18 cellular contexts compared by ENCODE assay signal in genomic region chr14:52458721-52459085, GRCh38.
DNase-seq lines count a peak whose midpoint lies in the region; TF ChIP-seq lines count a peak whose summit lies in the region.
"Had no signal": no experiment of that assay in that cellular context is flagged by ENCODE, and none has a peak within 500 bp of the region (broad histone marks: within the 10 kb centered on the region; RNA-seq: fewer than 3 reads in every experiment).

No MANE protein-coding gene starts in this region.

- H3K27ac ChIP-seq in GM23248, result peak overlapping the region; percentile 55; the same call in 1 of the 2 replicates
- H3K27ac ChIP-seq: dorsolateral prefrontal cortex, uterus had no signal

- intact Hi-C loops in posterior vena cava (cut with DNase I), result no loop called here

- no peaks in the 10 kb centered on the region for H4K20me1 ChIP-seq in GM23248 (ENCODE audit: insufficient read depth)

- in situ Hi-C loops in GM23248 (cut with MboI), result no loop called here
- in situ Hi-C loops in GM13977 (cut with MboI; ENCODE audit: low pct_unique_long_range_greater_than_20kb, low sequenced_read_pairs, unreplicated experiment), result no loop called here

- peaks cover 37% of the 10 kb centered on the region for H3F3A ChIP-seq in GM23248 (ENCODE audit: insufficient read depth)

- peak overlapping the region; percentile 66 for H3K4me2 ChIP-seq in GM23248 (ENCODE audit: unreplicated experiment)

- H3K4me1 ChIP-seq in GM23248 (ENCODE audit: insufficient read depth), result peaks cover 49% of the 10 kb centered on the region
- H3K4me1 ChIP-seq in adipocyte (ENCODE audit: control insufficient read depth, insufficient read depth, low read length), result peaks cover 46% of the 10 kb centered on the region
- H3K4me1 ChIP-seq: uterus had no signal

- peak; percentile 29 for DNase-seq in GM23248
- peak; percentile 64 for DNase-seq in adipocyte (ENCODE audit: low read depth)
- DNase-seq in fibroblast of peridontal ligament (ENCODE audit: extremely low read depth), result peak; percentile 68
- peak; percentile 8 for DNase-seq in renal cortical epithelial cell (ENCODE audit: low read depth)
- no peak for DNase-seq in posterior vena cava (ENCODE audit: low spot score)
- no peak for DNase-seq in AG20443 (ENCODE audit: low spot score)
- DNase-seq in cerebellar cortex (ENCODE audit: low spot score), result no peak
- DNase-seq in GM13977 (ENCODE audit: low spot score), result no peak
- DNase-seq: activated CD4-positive, alpha-beta T cell treated with anti-CD3 and anti-CD28 coated beads for 36 hours; activated effector memory CD4-positive, alpha-beta T cell treated with Interleukin-2 at 50 U/mL for 16 hours; anterior cingulate cortex; dorsolateral prefrontal cortex; hippocampal formation; midbrain; NCI-H2081 treated with DMSO at 0.1 percent for 48 hours; NCI-H524 treated with DMSO at 0.1 percent for 48 hours; retina; uterus had no signal

- TF ChIP-seq CTCF in GM13977 (IDR thresholded peaks at IDR 0.05; ENCODE audit: extremely low read depth, insufficient read depth, missing control alignments), result no peak

- H2AFZ ChIP-seq in GM23248, result no peak overlapping the region

- H3K9me2 ChIP-seq in GM23248 (ENCODE audit: insufficient read depth), result no peaks in the 10 kb centered on the region

- H3K4me3 ChIP-seq in GM23248 (no peak overlapping the region; the same call in 1 of the 2 replicates), adipocyte (ENCODE audit: low read length) (no peak overlapping the region)
- H3K4me3 ChIP-seq: dorsolateral prefrontal cortex, uterus had no signal

- H3K9me3 ChIP-seq in GM23248 (ENCODE audit: low read depth), result no peaks in the 10 kb centered on the region
- H3K9me3 ChIP-seq in adipocyte (ENCODE audit: control insufficient read depth, low read length), result no peaks in the 10 kb centered on the region

- H3K36me3 ChIP-seq in GM23248 (ENCODE audit: low read depth) (no peaks in the 10 kb centered on the region), adipocyte (ENCODE audit: control insufficient read depth, insufficient read depth, low read length, severe bottlenecking) (no peaks in the 10 kb centered on the region)
- H3K36me3 ChIP-seq: uterus had no signal

- WGBS in GM23248 (ENCODE audit: low coverage in 1 of 2, low lambda C conversion rate in 2 of 2, missing lambda C conversion rate in 2 of 2), 2 experiments, result 74 to 79% methylated on average over 1 of the region's 1 CpG

- H3K9ac ChIP-seq in GM23248, result 0 out of 2 replicates have a peak overlapping the region, but pooled peaks have one; percentile 25
- no peak overlapping the region for H3K9ac ChIP-seq in adipocyte (ENCODE audit: low read length)

- H3K27me3 ChIP-seq in GM23248 (replicated peaks; ENCODE audit: insufficient read depth), result no peaks in the 10 kb centered on the region
- H3K27me3 ChIP-seq in adipocyte (replicated peaks; ENCODE audit: control insufficient read depth, insufficient read depth, low read length), result no peaks in the 10 kb centered on the region
- H3K27me3 ChIP-seq: dorsolateral prefrontal cortex, uterus had no signal

- H3K79me2 ChIP-seq in GM23248 (ENCODE audit: insufficient read depth), result no peaks in the 10 kb centered on the region

Comparison
In these comparisons a context has a peak if more than half of its experiments do, and no peak if none do; other contexts are left out.
1. DNase-seq: peak in GM23248 (single experiment), adipocyte (single experiment), fibroblast of peridontal ligament (single experiment) and renal cortical epithelial cell (single experiment); none in posterior vena cava (single experiment), AG20443 (single experiment), cerebellar cortex (single experiment) and GM13977 (single experiment).